16 cellular contexts compared by ENCODE assay signal in genomic region chr2:128765822-128766221, GRCh38.
A peak's percentile ranks its signal among the peaks of the same experiment; 100 is the strongest.
DNase-seq lines count a peak whose midpoint lies in the region; ATAC-seq, FAIRE-seq and TF ChIP-seq lines count a peak whose summit lies in the region.
"Had no signal": no experiment of that assay in that cellular context is flagged by ENCODE, and none has a peak within 500 bp of the region (broad histone marks: within the 10 kb centered on the region; RNA-seq: fewer than 3 reads in every experiment).

No MANE protein-coding gene starts in this region.

- peak; percentile 58 for DNase-seq in DND-41
- DNase-seq in Karpas-422, result no peak
- DNase-seq in H1 (ENCODE audit: low read depth in 1 of 2, low spot score in 2 of 2), result peak in 1 of 2 experiments; percentile 29
- peak; percentile 26 for DNase-seq in sciatic nerve (ENCODE audit: low spot score)
- DNase-seq in NCI-H2081 treated with DMSO at 0.1 percent for 48 hours (lab: John Stamatoyannopoulos, UW), result no peak
- no peak for DNase-seq in natural killer cell treated with Interleukin-12 subunit alpha and Interleukin-12 subunit beta and Interleukin-15 and Interleukin-18, amount 100 ng/mL, for 72 hours (ENCODE audit: low spot score)
- DNase-seq in HUDEP-2 (lab: John Stamatoyannopoulos, UW; ENCODE audit: unreplicated experiment in 76 of 76), result no peak
- DNase-seq: BE2C; CD8-positive, alpha-beta memory T cell; HCEC 1CT; NCI-H146; NCI-H226; NCI-H69; PC-9; SK-N-SH had no signal

- H4K5ac ChIP-seq in H1 (ENCODE audit: insufficient read length, low read depth, low read length), result no peak overlapping the region

- H3K27me3 ChIP-seq in DND-41 (ENCODE audit: insufficient read depth, low read length, poor library complexity) (no peaks in the 10 kb centered on the region), Karpas-422 (ENCODE audit: low read length) (no peaks in the 10 kb centered on the region), H1 (replicated peaks in 1 of 4; ENCODE audit: control insufficient read depth in 3 of 4, extremely low read depth in 1 of 4, insufficient read depth in 3 of 4, low read length in 3 of 4) (no peaks in the 10 kb centered on the region)
- H3K27me3 ChIP-seq: BE2C had no signal

- H3K79me1 ChIP-seq in H1 (ENCODE audit: low read depth, low read length), result no peaks in the 10 kb centered on the region

- TF ChIP-seq EP300 in H1 (IDR thresholded peaks at IDR 0.05; ENCODE audit: borderline replicate concordance in 1 of 2, low read depth in 2 of 2, low read length in 2 of 2), result no peak

- no peak overlapping the region for H2BK15ac ChIP-seq in H1 (ENCODE audit: low read length)

- ATAC-seq in DND-41 (ENCODE audit: insufficient read depth, low read depth) (peak; percentile 49; the same call in 1 of the 3 replicates), sciatic nerve (no peak)
- no peak for ATAC-seq in natural killer cell treated with Interleukin-12 subunit alpha and Interleukin-12 subunit beta and Interleukin-15 and Interleukin-18, amount 100 ng/mL, for 72 hours

- H3K4me2 ChIP-seq in DND-41 (ENCODE audit: insufficient read depth, low read length) (no peak overlapping the region), Karpas-422 (ENCODE audit: low read depth, low read length, poor library complexity, severe bottlenecking) (no peak overlapping the region), H1 (ENCODE audit: insufficient read depth in 1 of 2, low read depth in 2 of 2, low read length in 2 of 2) (no peak overlapping the region)
- H3K4me2 ChIP-seq: PC-9, SK-N-SH had no signal

- CTCF ChIA-PET in H1 (lab: Charles Lee; ENCODE audit: partially characterized antibody), result interaction anchor here (2.4 kb wide), 1 partner anchor 11 kb away, joined by 13 read pairs; no protein-coding TSS in a partner anchor

- no peaks in the 10 kb centered on the region; the same call in 1 of the 2 replicates for H3K23me2 ChIP-seq in H1 (ENCODE audit: low read depth, low read length)

- TF ChIP-seq POLR2A in H1 (IDR thresholded peaks at IDR 0.05; ENCODE audit: control extremely low read depth in 1 of 2, low read depth in 2 of 2, low read length in 2 of 2), result no peak

- no peak for FAIRE-seq in H1 (lab: Jason Lieb, UNC)

- H3K4me3 ChIP-seq in DND-41 (ENCODE audit: low read depth in 1 of 2, low read length in 2 of 2), result no peak overlapping the region
- H3K4me3 ChIP-seq in Karpas-422 (ENCODE audit: low read length), result no peak overlapping the region
- H3K4me3 ChIP-seq in H1 (ENCODE audit: extremely low read depth in 1 of 4, insufficient read depth in 2 of 4, low read depth in 3 of 4, low read length in 4 of 4), result no peak overlapping the region
- H3K4me3 ChIP-seq: PC-9 had no signal

- H3K14ac ChIP-seq in H1 (ENCODE audit: insufficient read length), result no peak overlapping the region

- H3K18ac ChIP-seq in H1 (ENCODE audit: extremely low read depth, low read length), result no peak overlapping the region

- TF ChIP-seq CTCF in DND-41 (IDR thresholded peaks at IDR 0.05; ENCODE audit: borderline replicate concordance, extremely low read depth, low read length, poor library complexity, severe bottlenecking), result no peak
- no peak for TF ChIP-seq CTCF in H1 (IDR thresholded peaks at IDR 0.05; ENCODE audit: control extremely low read depth in 1 of 3, insufficient read depth in 1 of 3, low read depth in 1 of 3, low read length in 3 of 3)

- no peak overlapping the region for H3K4ac ChIP-seq in H1 (replicated peaks; ENCODE audit: insufficient read length, low read depth, low read length)

- H3K9ac ChIP-seq in DND-41 (ENCODE audit: low read depth, low read length) (no peak overlapping the region), Karpas-422 (ENCODE audit: low read length) (peak overlapping the region; percentile 26; the same call in 1 of the 2 replicates), H1 (replicated peaks in 1 of 4; ENCODE audit: extremely low read depth in 1 of 4, low read depth in 3 of 4, low read length in 3 of 4) (no peak overlapping the region)
- H3K9ac ChIP-seq: SK-N-SH had no signal

- no peak overlapping the region for H4K91ac ChIP-seq in H1 (replicated peaks; ENCODE audit: insufficient read length, low read length)

- no peaks in the 10 kb centered on the region for H3K9me2 ChIP-seq in Karpas-422 (replicated peaks; ENCODE audit: insufficient read depth, low read length)
- H3K9me2 ChIP-seq: SK-N-SH had no signal

- no peak overlapping the region for H3K27ac Mint-ChIP-seq in natural killer cell treated with Interleukin-12 subunit alpha and Interleukin-12 subunit beta and Interleukin-15 and Interleukin-18, amount 100 ng/mL, for 72 hours
- H3K27ac Mint-ChIP-seq: CD8-positive, alpha-beta memory T cell; IgD-negative memory B cell had no signal

- no peaks in the 10 kb centered on the region for H3K4me1 Mint-ChIP-seq in natural killer cell treated with Interleukin-12 subunit alpha and Interleukin-12 subunit beta and Interleukin-15 and Interleukin-18, amount 100 ng/mL, for 72 hours (ENCODE audit: low read depth in 2 of 2)
- H3K4me1 Mint-ChIP-seq: CD8-positive, alpha-beta memory T cell had no signal

- H2BK120ac ChIP-seq in H1 (replicated peaks; ENCODE audit: low read depth, low read length), result no peak overlapping the region

- no peak overlapping the region for H4K8ac ChIP-seq in H1 (ENCODE audit: extremely low read depth, insufficient read depth, low read length)

- H2AK5ac ChIP-seq in H1 (ENCODE audit: low read depth, low read length), result no peak overlapping the region

- H3K56ac ChIP-seq in H1 (replicated peaks; ENCODE audit: insufficient read length, low read depth, low read length), result no peak overlapping the region

- peaks cover 16% of the 10 kb centered on the region for H3K36me3 Mint-ChIP-seq in natural killer cell treated with Interleukin-12 subunit alpha and Interleukin-12 subunit beta and Interleukin-15 and Interleukin-18, amount 100 ng/mL, for 72 hours
- H3K36me3 Mint-ChIP-seq: CD8-positive, alpha-beta memory T cell; IgD-negative memory B cell had no signal

- peaks cover 19 to 34% of the 10 kb centered on the region in 2 donors for H3K27me3 Mint-ChIP-seq in natural killer cell treated with Interleukin-12 subunit alpha and Interleukin-12 subunit beta and Interleukin-15 and Interleukin-18, amount 100 ng/mL, for 72 hours

- H2AFZ ChIP-seq in DND-41 (ENCODE audit: low read depth, low read length) (no peak overlapping the region), Karpas-422 (ENCODE audit: low read length) (no peak overlapping the region), H1 (ENCODE audit: low read length) (peak overlapping the region; percentile 62; the same call in 1 of the 2 replicates)
- H2AFZ ChIP-seq: PC-9 had no signal

- H4K20me1 ChIP-seq in DND-41 (ENCODE audit: insufficient read depth, low read length) (no peaks in the 10 kb centered on the region), Karpas-422 (ENCODE audit: insufficient read depth, low read depth, low read length) (no peaks in the 10 kb centered on the region), H1 (replicated peaks in 1 of 2; ENCODE audit: control insufficient read depth in 1 of 2, insufficient read depth in 2 of 2, low read length in 2 of 2) (no peaks in the 10 kb centered on the region)

- H3K36me3 ChIP-seq in DND-41 (ENCODE audit: insufficient read depth, low read length), result no peaks in the 10 kb centered on the region
- H3K36me3 ChIP-seq in Karpas-422 (ENCODE audit: insufficient read depth, low read length), result peaks cover 24% of the 10 kb centered on the region
- H3K36me3 ChIP-seq in H1 (ENCODE audit: control insufficient read depth in 2 of 4, insufficient read depth in 4 of 4, low read length in 3 of 4), result no peaks in the 10 kb centered on the region
- H3K36me3 ChIP-seq: BE2C had no signal

- no peak overlapping the region for H2BK12ac ChIP-seq in H1 (ENCODE audit: low read depth, low read length)

- 100% methylated on average over 6 of the region's 6 CpGs; no CpG with 5 or more reads in 1 of the 2 experiments for WGBS in H1 (ENCODE audit: extremely low coverage in 1 of 2, insufficient coverage in 1 of 2, insufficient read length in 1 of 2, insufficient replicate concordance in 2 of 2, low coverage in 1 of 2, low lambda C conversion rate in 2 of 2, missing lambda C conversion rate in 1 of 2), 2 experiments

- peaks cover 16% of the 10 kb centered on the region for H3K9me3 Mint-ChIP-seq in natural killer cell treated with Interleukin-12 subunit alpha and Interleukin-12 subunit beta and Interleukin-15 and Interleukin-18, amount 100 ng/mL, for 72 hours

- H3K23ac ChIP-seq in H1 (ENCODE audit: insufficient read length), result no peak overlapping the region

- POLR2A ChIA-PET in H1 (lab: Charles Lee; ENCODE audit: partially characterized antibody), result no interaction called here

- no peak overlapping the region for H3K4me3 Mint-ChIP-seq in natural killer cell treated with Interleukin-12 subunit alpha and Interleukin-12 subunit beta and Interleukin-15 and Interleukin-18, amount 100 ng/mL, for 72 hours
- H3K4me3 Mint-ChIP-seq: CD8-positive, alpha-beta memory T cell; IgD-negative memory B cell had no signal

- H3K4me1 ChIP-seq in DND-41 (ENCODE audit: insufficient read depth, low read length) (peaks cover 8% of the 10 kb centered on the region), Karpas-422 (ENCODE audit: low read length) (peaks cover 72% of the 10 kb centered on the region), H1 (replicated peaks in 1 of 4; ENCODE audit: control insufficient read depth in 3 of 4, insufficient read depth in 4 of 4, low read length in 3 of 4) (peaks cover 0 to 7% (median 0%) of the 10 kb centered on the region in 4 experiments; a peak in 2 of 7 replicates)
- H3K4me1 ChIP-seq: BE2C had no signal

- H2BK20ac ChIP-seq in H1 (ENCODE audit: low read length), result no peak overlapping the region

- no peak overlapping the region for H2BK5ac ChIP-seq in H1 (ENCODE audit: low read depth, low read length)

- TF ChIP-seq RAD21 in H1 (IDR thresholded peaks at IDR 0.05 in 1 of 2, conservative IDR thresholded peaks at IDR 0.05 in 1 of 2; ENCODE audit: low read depth in 2 of 2, low read length in 2 of 2), result no peak

- H3K79me2 ChIP-seq in DND-41 (ENCODE audit: insufficient read depth, low read length) (no peaks in the 10 kb centered on the region), Karpas-422 (ENCODE audit: low read length) (peaks cover 74% of the 10 kb centered on the region), H1 (ENCODE audit: control insufficient read depth in 1 of 2, insufficient read depth in 2 of 2, low read length in 2 of 2) (no peaks in the 10 kb centered on the region)

- H3K9me3 ChIP-seq in DND-41 (ENCODE audit: insufficient read depth, low read length, severe bottlenecking) (no peaks in the 10 kb centered on the region), Karpas-422 (ENCODE audit: low read length) (peaks cover 11% of the 10 kb centered on the region), H1 (ENCODE audit: insufficient read depth in 2 of 2, low read depth in 1 of 2, low read length in 1 of 2) (no peaks in the 10 kb centered on the region; a peak in 1 of 4 replicates)
- H3K9me3 ChIP-seq: BE2C, SK-N-SH had no signal

- intact Hi-C loops in sciatic nerve (cut with DNase I), result no loop called here

- H3K27ac ChIP-seq in DND-41 (ENCODE audit: low read length) (no peak overlapping the region), Karpas-422 (ENCODE audit: low read length) (peak overlapping the region; percentile 100), H1 (ENCODE audit: low read depth, low read length) (no peak overlapping the region)
- H3K27ac ChIP-seq: PC-9 had no signal

Comparison
In these comparisons a context has a peak if more than half of its experiments do, and no peak if none do; other contexts are left out.
1. DNase-seq: peak in DND-41 (single experiment) and sciatic nerve (single experiment); none in Karpas-422 (single experiment), NCI-H2081 treated with DMSO at 0.1 percent for 48 hours (single experiment), natural killer cell treated with Interleukin-12 subunit alpha and Interleukin-12 subunit beta and Interleukin-15 and Interleukin-18, amount 100 ng/mL, for 72 hours (single experiment) and HUDEP-2 (0 of 76).